ENCODE assay signal across 13 cellular contexts in the genomic region with DNA sequence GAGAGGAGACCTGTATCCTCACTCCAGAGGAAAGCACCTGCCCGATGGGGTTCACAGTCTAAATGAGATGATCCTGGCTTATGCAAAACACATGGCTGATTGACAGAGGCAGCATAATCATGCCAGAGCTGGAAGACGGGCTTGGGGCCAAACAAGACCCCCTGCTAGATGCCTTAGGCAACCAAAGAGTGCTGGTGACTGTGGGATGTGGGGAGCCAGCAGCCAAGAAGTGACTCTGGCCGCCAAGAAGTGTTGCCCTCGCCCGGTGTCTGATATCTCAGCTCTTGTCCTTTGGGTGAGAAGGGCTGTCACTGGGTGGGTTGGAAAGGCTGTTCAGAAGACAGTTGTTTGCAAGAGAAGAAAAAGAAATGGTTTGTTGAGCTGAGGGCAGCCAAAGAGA. TPM values are rescaled to one million over a fixed set of nuclear protein-coding genes. Genes with fewer than 3 reads are reported as not detected.
DNase-seq lines count a peak whose midpoint lies in the region; ATAC-seq and TF ChIP-seq lines count a peak whose summit lies in the region.
"Had no signal": no experiment of that assay in that cellular context is flagged by ENCODE, and none has a peak within 500 bp of the region (broad histone marks: within the 10 kb centered on the region; RNA-seq: fewer than 3 reads in every experiment).

No MANE protein-coding gene starts in this region.

- no peak overlapping the region for H3K4me3 ChIP-seq in neural progenitor cell
- no peak overlapping the region for H3K4me3 ChIP-seq in MM.1S (ENCODE audit: low read length)
- H3K4me3 ChIP-seq: adrenal gland had no signal

- H3F3A ChIP-seq in neural progenitor cell (ENCODE audit: low read depth) (peaks cover 12% of the 10 kb centered on the region), MM.1S (ENCODE audit: insufficient read depth, low read length) (no peaks in the 10 kb centered on the region)

- H3K9me2 ChIP-seq in MM.1S (replicated peaks; ENCODE audit: insufficient read depth, low read length) = no peaks in the 10 kb centered on the region

- H3K4me2 ChIP-seq in neural progenitor cell = no peak overlapping the region
- H3K4me2 ChIP-seq in MM.1S (ENCODE audit: low read depth, low read length) = no peak overlapping the region

- no peaks in the 10 kb centered on the region for H4K20me1 ChIP-seq in neural progenitor cell (ENCODE audit: low read depth)
- no peaks in the 10 kb centered on the region for H4K20me1 ChIP-seq in MM.1S (ENCODE audit: insufficient read depth, low read length)

- peaks cover 12% of the 10 kb centered on the region for H3K4me1 Mint-ChIP-seq in stimulated activated naive CD8-positive, alpha-beta T cell treated with anti-CD3 and anti-CD28 coated beads, Interleukin-15, amount 100 ng/mL, for 72 hours
- peaks cover 67% of the 10 kb centered on the region for H3K4me1 Mint-ChIP-seq in central memory CD8-positive, alpha-beta T cell
- H3K4me1 Mint-ChIP-seq in neural progenitor cell = peaks cover 51% of the 10 kb centered on the region

- H3K9ac ChIP-seq in neural progenitor cell (no peak overlapping the region), MM.1S (ENCODE audit: low read length) (no peak overlapping the region)

- peaks cover 32% of the 10 kb centered on the region for H3K27me3 Mint-ChIP-seq in stimulated activated naive CD8-positive, alpha-beta T cell treated with anti-CD3 and anti-CD28 coated beads, Interleukin-15, amount 100 ng/mL, for 72 hours
- H3K27me3 Mint-ChIP-seq in central memory CD8-positive, alpha-beta T cell = peaks cover 21% of the 10 kb centered on the region
- H3K27me3 Mint-ChIP-seq in neural progenitor cell (ENCODE audit: insufficient read depth, low read depth) = peaks cover 15% of the 10 kb centered on the region

- H3K27ac Mint-ChIP-seq in stimulated activated naive CD8-positive, alpha-beta T cell treated with anti-CD3 and anti-CD28 coated beads, Interleukin-15, amount 100 ng/mL, for 72 hours = peak overlapping the region; percentile 0 to 6
- H3K27ac Mint-ChIP-seq in central memory CD8-positive, alpha-beta T cell (ENCODE audit: low read depth) = peak overlapping the region; percentile 66
- no peak overlapping the region for H3K27ac Mint-ChIP-seq in neural progenitor cell
- H3K27ac Mint-ChIP-seq: stimulated activated memory B cell treated with anti-CD40 and anti-IgM and Interleukin-4, amounts not matched to agents 10 μg/mL and 1 μg/mL and 100 μg/mL, for 72 hours had no signal

- peaks cover 1% of the 10 kb centered on the region for H3K36me3 Mint-ChIP-seq in central memory CD8-positive, alpha-beta T cell (ENCODE audit: insufficient read depth)
- no peaks in the 10 kb centered on the region for H3K36me3 Mint-ChIP-seq in neural progenitor cell
- H3K36me3 Mint-ChIP-seq: stimulated activated memory B cell treated with anti-CD40 and anti-IgM and Interleukin-4, amounts not matched to agents 10 μg/mL and 1 μg/mL and 100 μg/mL, for 72 hours had no signal

- TF ChIP-seq CTCF in neural progenitor cell (IDR thresholded peaks at IDR 0.05) (no peak), MM.1S (IDR thresholded peaks at IDR 0.05; ENCODE audit: low read length) (no peak)

- peaks cover 42% of the 10 kb centered on the region for H3K4me1 ChIP-seq in neural progenitor cell
- no peaks in the 10 kb centered on the region for H3K4me1 ChIP-seq in MM.1S (ENCODE audit: low read length)

- H3K36me3 ChIP-seq in neural progenitor cell (no peaks in the 10 kb centered on the region), MM.1S (replicated peaks; ENCODE audit: insufficient read depth, low read length) (no peaks in the 10 kb centered on the region)
- H3K36me3 ChIP-seq: adrenal gland had no signal

- no peaks in the 10 kb centered on the region for H3K9me3 Mint-ChIP-seq in stimulated activated naive CD8-positive, alpha-beta T cell treated with anti-CD3 and anti-CD28 coated beads, Interleukin-15, amount 100 ng/mL, for 72 hours
- no peaks in the 10 kb centered on the region for H3K9me3 Mint-ChIP-seq in central memory CD8-positive, alpha-beta T cell
- H3K9me3 Mint-ChIP-seq in neural progenitor cell = no peaks in the 10 kb centered on the region
- H3K9me3 Mint-ChIP-seq: stimulated activated memory B cell treated with anti-CD40 and anti-IgM and Interleukin-4, amounts not matched to agents 10 μg/mL and 1 μg/mL and 100 μg/mL, for 72 hours had no signal

- no peak for ATAC-seq in stimulated activated naive CD8-positive, alpha-beta T cell treated with anti-CD3 and anti-CD28 coated beads, Interleukin-15, amount 100 ng/mL, for 72 hours
- no peak for ATAC-seq in stimulated activated naive CD8-positive, alpha-beta T cell treated with anti-CD3 and anti-CD28 coated beads, Interleukin-15, Interleukin-2, amounts not matched to agents 100 U/mL and 50 U/mL, for 24 hours
- no peak for ATAC-seq in central memory CD8-positive, alpha-beta T cell (replicated peaks; ENCODE audit: extremely low read depth, poor library complexity, severe bottlenecking)
- no peak for ATAC-seq in HG03108 (IDR thresholded peaks at IDR 0.05; ENCODE audit: unreplicated experiment)
- ATAC-seq: stimulated activated memory B cell treated with anti-CD40 and anti-IgM and Interleukin-4, amounts not matched to agents 10 μg/mL and 1 μg/mL and 100 μg/mL, for 72 hours had no signal

- H3K79me2 ChIP-seq in neural progenitor cell (ENCODE audit: low read depth) (no peaks in the 10 kb centered on the region), MM.1S (ENCODE audit: low read length) (no peaks in the 10 kb centered on the region)

- no peak for DNase-seq in stimulated activated naive CD8-positive, alpha-beta T cell treated with anti-CD3 and anti-CD28 coated beads, Interleukin-15, amount 100 ng/mL, for 72 hours
- no peak for DNase-seq in stimulated activated naive CD8-positive, alpha-beta T cell treated with anti-CD3 and anti-CD28 coated beads, Interleukin-15, Interleukin-2, amounts not matched to agents 100 U/mL and 50 U/mL, for 24 hours
- no peak for DNase-seq in central memory CD8-positive, alpha-beta T cell (ENCODE audit: low spot score in 2 of 2)
- no peak for DNase-seq in neural progenitor cell (ENCODE audit: low spot score)
- no peak for DNase-seq in midbrain (lab: John Stamatoyannopoulos, UW)
- no peak for DNase-seq in islet precursor cell
- no peak for DNase-seq in MM.1S
- DNase-seq: NCI-H187, NCI-H446 treated with DMSO at 0.1 percent for 48 hours had no signal

- H3K4me3 Mint-ChIP-seq in stimulated activated naive CD8-positive, alpha-beta T cell treated with anti-CD3 and anti-CD28 coated beads, Interleukin-15, amount 100 ng/mL, for 72 hours = no peak overlapping the region
- H3K4me3 Mint-ChIP-seq in central memory CD8-positive, alpha-beta T cell = peak overlapping the region; percentile 23
- H3K4me3 Mint-ChIP-seq in neural progenitor cell = peak overlapping the region; percentile 11
- H3K4me3 Mint-ChIP-seq: stimulated activated memory B cell treated with anti-CD40 and anti-IgM and Interleukin-4, amounts not matched to agents 10 μg/mL and 1 μg/mL and 100 μg/mL, for 72 hours had no signal

- H2AFZ ChIP-seq in neural progenitor cell (replicated peaks) (no peak overlapping the region), MM.1S (ENCODE audit: low read length) (no peak overlapping the region)

- no peaks in the 10 kb centered on the region for H3K9me3 ChIP-seq in neural progenitor cell (ENCODE audit: low read depth)
- H3K9me3 ChIP-seq in MM.1S (replicated peaks; ENCODE audit: insufficient read depth, low read length) = no peaks in the 10 kb centered on the region
- H3K9me3 ChIP-seq: adrenal gland had no signal

- H3K27ac ChIP-seq in neural progenitor cell = no peak overlapping the region
- no peak overlapping the region for H3K27ac ChIP-seq in MM.1S (ENCODE audit: low read length)

- peaks cover 8% of the 10 kb centered on the region for H3K27me3 ChIP-seq in neural progenitor cell
- no peaks in the 10 kb centered on the region for H3K27me3 ChIP-seq in MM.1S (replicated peaks; ENCODE audit: insufficient read depth, low read length)
- H3K27me3 ChIP-seq: adrenal gland had no signal

RNA-seq across cellular contexts. Expression of a gene that starts 56.7 kb away (rescaled TPM):
- 12.6 and 50.0 TPM in 2 replicates for total RNA-seq in neural progenitor cell (ENCODE audit: low replicate concordance)
- total RNA-seq: OCI-LY7 had no signal

Comparison
In these comparisons a context has a peak if more than half of its experiments do, and no peak if none do; other contexts are left out.
1. H3K4me3 Mint-ChIP-seq: peak in central memory CD8-positive, alpha-beta T cell (single experiment) and neural progenitor cell (single experiment); none in stimulated activated naive CD8-positive, alpha-beta T cell treated with anti-CD3 and anti-CD28 coated beads, Interleukin-15, amount 100 ng/mL, for 72 hours (0 of 2).